In genomic region chr7:31076641-31077310, GRCh38 we compare ENCODE assay signal across 31 cellular contexts. TPM values are rescaled to one million over a fixed set of nuclear protein-coding genes. Genes with fewer than 3 reads are reported as not detected.
"Had no signal": no experiment of that assay in that cellular context is flagged by ENCODE, and none has a peak within 500 bp of the region (broad histone marks: within the 10 kb centered on the region; RNA-seq: fewer than 3 reads in every experiment).

No MANE protein-coding gene starts in this region.

- H3K9me3 Mint-ChIP-seq: activated B cell treated with CpG ODN at 0.5 μM for 24 hours; activated CD4-positive, alpha-beta T cell treated with anti-CD3 and anti-CD28 coated beads, Interleukin-2, amount 10 ng/mL, durations not matched to agents 24 days and 14 days; activated naive CD4-positive, alpha-beta T cell treated with anti-CD3 and anti-CD28 coated beads for 36 hours; activated naive CD8-positive, alpha-beta T cell treated with anti-CD3 and anti-CD28 coated beads for 36 hours; activated T-cell treated with anti-CD3 and anti-CD28 coated beads, Interleukin-2, amount 50 U/mL, for 24 hours; activated T-helper 1 cell treated with anti-CD3 and anti-CD28 coated beads, Interleukin-12 subunit alpha, Interleukin-12 subunit beta, Interleukin-2, Interleukin-4 antibody, amounts not matched to agents 30 ng/mL and 10 ng/mL and 1 ng/mL, durations not matched to agents 14 hours and 24 hours and 36 hours; T-cell had no signal

- H3K4me1 ChIP-seq: Peyer's patch had no signal

- FAIRE-seq: TTC549 had no signal

- H3K27ac ChIP-seq: brain microvascular endothelial cell, cardiac muscle cell, Peyer's patch, RWPE1, SK-N-MC had no signal

- H3K27me3 ChIP-seq: brain microvascular endothelial cell, cardiac muscle cell, Peyer's patch had no signal

- H3K27ac Mint-ChIP-seq: activated B cell treated with CpG ODN at 0.5 μM for 24 hours; activated CD4-positive, alpha-beta T cell treated with anti-CD3 and anti-CD28 coated beads, Interleukin-2, amount 10 ng/mL, durations not matched to agents 24 days and 14 days; activated CD8-positive, alpha-beta memory T cell treated with anti-CD3 and anti-CD28 coated beads, Interleukin-2, amount 10 ng/mL, durations not matched to agents 7 days and 5 days; activated naive CD4-positive, alpha-beta T cell treated with anti-CD3 and anti-CD28 coated beads for 36 hours; activated naive CD8-positive, alpha-beta T cell treated with anti-CD3 and anti-CD28 coated beads for 36 hours; activated T-cell treated with anti-CD3 and anti-CD28 coated beads, Interleukin-2, amount 50 U/mL, for 24 hours; activated T-helper 1 cell treated with anti-CD3 and anti-CD28 coated beads, Interleukin-12 subunit alpha, Interleukin-12 subunit beta, Interleukin-2, Interleukin-4 antibody, amounts not matched to agents 30 ng/mL and 10 ng/mL and 1 ng/mL, durations not matched to agents 14 hours and 24 hours and 36 hours; T-cell had no signal

- H3K4me3 Mint-ChIP-seq: activated B cell treated with CpG ODN at 0.5 μM for 24 hours; activated CD4-positive, alpha-beta T cell treated with anti-CD3 and anti-CD28 coated beads, Interleukin-2, amount 10 ng/mL, durations not matched to agents 24 days and 14 days; activated CD8-positive, alpha-beta memory T cell treated with anti-CD3 and anti-CD28 coated beads, Interleukin-2, amount 10 ng/mL, durations not matched to agents 7 days and 5 days; activated naive CD4-positive, alpha-beta T cell treated with anti-CD3 and anti-CD28 coated beads for 36 hours; activated naive CD8-positive, alpha-beta T cell treated with anti-CD3 and anti-CD28 coated beads for 36 hours; activated T-cell treated with anti-CD3 and anti-CD28 coated beads, Interleukin-2, amount 50 U/mL, for 24 hours; activated T-helper 1 cell treated with anti-CD3 and anti-CD28 coated beads, Interleukin-12 subunit alpha, Interleukin-12 subunit beta, Interleukin-2, Interleukin-4 antibody, amounts not matched to agents 30 ng/mL and 10 ng/mL and 1 ng/mL, durations not matched to agents 14 hours and 24 hours and 36 hours; T-cell had no signal

- H3K9me3 ChIP-seq: Peyer's patch had no signal

- H3K36me3 ChIP-seq: brain microvascular endothelial cell, cardiac muscle cell, Peyer's patch had no signal

- H3K4me3 ChIP-seq: cardiac muscle cell, Peyer's patch, SK-N-MC had no signal

- DNase-seq: activated B cell treated with CpG ODN at 0.5 μM for 24 hours; activated CD4-positive, alpha-beta T cell treated with anti-CD3 and anti-CD28 coated beads for 1 hour; activated CD4-positive, alpha-beta T cell treated with anti-CD3 and anti-CD28 coated beads, Interleukin-2, amount 10 ng/mL, durations not matched to agents 24 days and 14 days; activated CD4-positive, alpha-beta T cell treated with anti-CD3 and anti-CD28 coated beads, Interleukin-2, amount 50 U/mL, for 48 hours; activated CD8-positive, alpha-beta memory T cell treated with anti-CD3 and anti-CD28 coated beads, Interleukin-2, amount 10 ng/mL, durations not matched to agents 7 days and 5 days; activated gamma-delta T cell; activated naive CD4-positive, alpha-beta T cell treated with anti-CD3 and anti-CD28 coated beads for 36 hours; activated naive CD8-positive, alpha-beta T cell treated with anti-CD3 and anti-CD28 coated beads for 36 hours; activated T-cell treated with anti-CD3 and anti-CD28 coated beads, Interleukin-2, amount 50 U/mL, for 24 hours; brain microvascular endothelial cell; cerebellar nuclear complex; KG1; NCI-H1092; NCI-H1417; NCI-H1930; NCI-H2171; NCI-H345; NCI-H510A; NCI-H526 treated with DMSO at 0.1 percent for 48 hours; NCI-H82; OCI-M1; T-cell; T-helper 2 cell; T1000 had no signal

- H3K4me1 Mint-ChIP-seq: activated B cell treated with CpG ODN at 0.5 μM for 24 hours; activated CD4-positive, alpha-beta T cell treated with anti-CD3 and anti-CD28 coated beads, Interleukin-2, amount 10 ng/mL, durations not matched to agents 24 days and 14 days; activated CD8-positive, alpha-beta memory T cell treated with anti-CD3 and anti-CD28 coated beads, Interleukin-2, amount 10 ng/mL, durations not matched to agents 7 days and 5 days; activated naive CD8-positive, alpha-beta T cell treated with anti-CD3 and anti-CD28 coated beads for 36 hours had no signal

- H3K36me3 Mint-ChIP-seq: activated CD8-positive, alpha-beta memory T cell treated with anti-CD3 and anti-CD28 coated beads, Interleukin-2, amount 10 ng/mL, durations not matched to agents 7 days and 5 days; activated naive CD8-positive, alpha-beta T cell treated with anti-CD3 and anti-CD28 coated beads for 36 hours; T-cell had no signal

RNA-seq across cellular contexts. Expression of gene ADCYAP1R1, which starts 24.7 kb away (rescaled TPM):
- total RNA-seq: activated B cell treated with CpG ODN at 0.5 μM for 24 hours; activated CD4-positive, alpha-beta T cell treated with anti-CD3 and anti-CD28 coated beads, Interleukin-2, amount 10 ng/mL, durations not matched to agents 24 days and 14 days; activated CD8-positive, alpha-beta memory T cell treated with anti-CD3 and anti-CD28 coated beads, Interleukin-2, amount 10 ng/mL, durations not matched to agents 7 days and 5 days; activated naive CD4-positive, alpha-beta T cell treated with anti-CD3 and anti-CD28 coated beads for 36 hours; activated naive CD8-positive, alpha-beta T cell treated with anti-CD3 and anti-CD28 coated beads for 36 hours; activated T-helper 1 cell treated with anti-CD3 and anti-CD28 coated beads, Interleukin-12 subunit alpha, Interleukin-12 subunit beta, Interleukin-2, Interleukin-4 antibody, amounts not matched to agents 30 ng/mL and 10 ng/mL and 1 ng/mL, durations not matched to agents 14 hours and 24 hours and 36 hours; M059J; T-cell had no signal
